In the genomic region with DNA sequence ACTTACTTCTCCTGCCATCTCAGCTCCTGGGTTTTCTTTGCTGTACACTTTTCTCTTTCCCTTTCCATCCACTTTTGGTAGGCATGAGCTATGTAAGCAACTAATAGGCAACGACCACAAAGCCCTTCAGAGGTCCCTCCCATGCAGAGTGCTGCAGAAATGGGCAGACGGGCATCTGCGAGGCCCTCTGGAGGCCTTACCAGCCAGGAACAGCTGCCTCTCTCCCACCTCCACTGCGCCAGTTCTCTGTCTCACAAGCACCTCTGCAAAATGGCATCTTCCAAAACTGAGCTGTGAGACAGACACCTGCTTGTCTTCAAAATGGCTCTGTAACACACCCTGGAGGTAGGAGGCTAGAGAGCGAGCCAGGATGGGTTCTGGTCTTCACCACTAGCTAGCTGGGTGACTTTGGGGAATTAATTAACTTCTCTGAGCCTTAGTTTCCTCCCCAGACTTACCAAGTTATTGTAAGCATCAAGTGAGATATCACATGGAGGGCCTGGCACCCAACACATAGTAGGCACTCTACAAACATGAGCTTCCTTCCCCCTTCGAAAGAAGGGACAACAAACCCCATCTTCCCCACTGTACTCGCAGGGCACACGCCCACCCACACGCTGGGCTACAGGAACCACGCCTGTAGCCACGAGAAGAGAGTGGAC, we compare ENCODE assay signal across 11 cellular contexts.
DNase-seq lines count a peak whose midpoint lies in the region; ATAC-seq, FAIRE-seq and TF ChIP-seq lines count a peak whose summit lies in the region.
"Had no signal": no experiment of that assay in that cellular context is flagged by ENCODE, and none has a peak within 500 bp of the region (broad histone marks: within the 10 kb centered on the region; RNA-seq: fewer than 3 reads in every experiment).

No MANE protein-coding gene starts in this region.

- TF ChIP-seq CTCF in BE2C (IDR thresholded peaks at IDR 0.05; ENCODE audit: low read depth, low read length) (0 out of 2 replicates have a peak, but pooled peaks have one; percentile 18), GM06990 (IDR thresholded peaks at IDR 0.05; ENCODE audit: insufficient read depth, low read length, poor library complexity, severe bottlenecking) (peak; percentile 3), H1 (IDR thresholded peaks at IDR 0.05; ENCODE audit: control extremely low read depth in 1 of 3, insufficient read depth in 1 of 3, low read depth in 1 of 3, low read length in 3 of 3) (peak; percentile 38 to 54 (median 45)), ascending aorta (IDR thresholded peaks at IDR 0.05) (no peak), gastroesophageal sphincter (IDR thresholded peaks at IDR 0.05) (no peak)

- peaks cover 9% of the 10 kb centered on the region; the same call in 1 of the 2 replicates for H3K79me1 ChIP-seq in H1 (ENCODE audit: low read depth, low read length)

- H4K20me1 ChIP-seq in H1 (replicated peaks in 1 of 2; ENCODE audit: control insufficient read depth in 1 of 2, insufficient read depth in 2 of 2, low read length in 2 of 2): no peaks in the 10 kb centered on the region

- no peak overlapping the region for H3K4ac ChIP-seq in H1 (replicated peaks; ENCODE audit: insufficient read length, low read depth, low read length)

- 89% methylated on average over 11 of the region's 11 CpGs; no CpG with 5 or more reads in 1 of the 2 experiments for WGBS in H1 (ENCODE audit: extremely low coverage in 1 of 2, insufficient coverage in 1 of 2, insufficient read length in 1 of 2, insufficient replicate concordance in 2 of 2, low coverage in 1 of 2, low lambda C conversion rate in 2 of 2, missing lambda C conversion rate in 1 of 2), 2 experiments
- 75% methylated on average over 7 of the region's 11 CpGs; no CpG with 5 or more reads in 1 of the 2 donors for WGBS in gastroesophageal sphincter (ENCODE audit: low coverage in 1 of 2), 2 donors

- H4K5ac ChIP-seq in H1 (ENCODE audit: insufficient read length, low read depth, low read length): no peak overlapping the region

- H2AFZ ChIP-seq in H1 (ENCODE audit: low read length): no peak overlapping the region

- H3K56ac ChIP-seq in H1 (replicated peaks; ENCODE audit: insufficient read length, low read depth, low read length): no peak overlapping the region

- no peak for DNase-seq in BE2C
- no peak for DNase-seq in GM06990 (ENCODE audit: extremely low read depth, insufficient read length)
- peak; percentile 59 to 65 for DNase-seq in NCI-H526 (lab: John Stamatoyannopoulos, UW)
- no peak for DNase-seq in H1 (ENCODE audit: low read depth in 1 of 2, low spot score in 2 of 2)
- no peak for DNase-seq in ascending aorta (ENCODE audit: low spot score in 2 of 2)
- DNase-seq in dermis blood vessel endothelial cell: no peak
- DNase-seq in H54 (ENCODE audit: insufficient read length, low spot score): no peak
- DNase-seq: activated T-cell treated with anti-CD3 and anti-CD28 coated beads, Interleukin-2, amount 50 U/mL, for 72 hours; NCI-H1930; posterior cingulate gyrus had no signal

- CTCF ChIA-PET in H1 (lab: Charles Lee; ENCODE audit: partially characterized antibody): interaction anchor here (0.6 to 23.0 kb wide), 24 partner anchors 11 to 316 kb away, joined by 3 to 324 read pairs (median 4); no protein-coding TSS in a partner anchor

- peaks cover 3% of the 10 kb centered on the region; the same call in 1 of the 2 replicates for H3K36me3 ChIP-seq in BE2C
- no peaks in the 10 kb centered on the region for H3K36me3 ChIP-seq in GM06990 (ENCODE audit: control insufficient read depth, insufficient read depth, low read length)
- H3K36me3 ChIP-seq in H1 (ENCODE audit: control insufficient read depth in 2 of 4, insufficient read depth in 4 of 4, low read length in 3 of 4): no peaks in the 10 kb centered on the region
- H3K36me3 ChIP-seq in ascending aorta: no peaks in the 10 kb centered on the region
- no peaks in the 10 kb centered on the region for H3K36me3 ChIP-seq in gastroesophageal sphincter

- no peak overlapping the region for H2AK5ac ChIP-seq in H1 (ENCODE audit: low read depth, low read length)

- H3K79me2 ChIP-seq in H1 (ENCODE audit: control insufficient read depth in 1 of 2, insufficient read depth in 2 of 2, low read length in 2 of 2): no peaks in the 10 kb centered on the region; a peak in 1 of 4 replicates

- H4K91ac ChIP-seq in H1 (replicated peaks; ENCODE audit: insufficient read length, low read length): no peak overlapping the region

- H3K4me2 ChIP-seq in H1 (ENCODE audit: insufficient read depth in 1 of 2, low read depth in 2 of 2, low read length in 2 of 2): no peak overlapping the region

- H3K23me2 ChIP-seq in H1 (ENCODE audit: low read depth, low read length): no peaks in the 10 kb centered on the region

- H3K27ac ChIP-seq in H1 (ENCODE audit: low read depth, low read length) (no peak overlapping the region), ascending aorta (peak overlapping the region in 1 of 2 donors; percentile 3), gastroesophageal sphincter (no peak overlapping the region)

- 0 out of 2 replicates have a peak overlapping the region, but pooled peaks have one; percentile 62 for H2BK15ac ChIP-seq in H1 (ENCODE audit: low read length)

- no peak overlapping the region for H3K18ac ChIP-seq in H1 (ENCODE audit: extremely low read depth, low read length)

- H3K9ac ChIP-seq in H1 (replicated peaks in 1 of 4; ENCODE audit: extremely low read depth in 1 of 4, low read depth in 3 of 4, low read length in 3 of 4): no peak overlapping the region

- no peak for TF ChIP-seq EP300 in H1 (IDR thresholded peaks at IDR 0.05; ENCODE audit: borderline replicate concordance in 1 of 2, low read depth in 2 of 2, low read length in 2 of 2)
- no peak for TF ChIP-seq EP300 in gastroesophageal sphincter (IDR thresholded peaks at IDR 0.05)

- no peak overlapping the region for H3K14ac ChIP-seq in H1 (ENCODE audit: insufficient read length)

- H3K4me1 ChIP-seq in BE2C (peaks cover 48% of the 10 kb centered on the region), H1 (replicated peaks in 1 of 4; ENCODE audit: control insufficient read depth in 3 of 4, insufficient read depth in 4 of 4, low read length in 3 of 4) (peaks cover 19 to 31% (median 24%) of the 10 kb centered on the region in 4 experiments), ascending aorta (peaks cover 19 to 35% of the 10 kb centered on the region in 2 donors), gastroesophageal sphincter (peaks cover 15 to 40% (median 28%) of the 10 kb centered on the region in 3 donors)

- H3K27me3 ChIP-seq in BE2C (no peaks in the 10 kb centered on the region), GM06990 (replicated peaks; ENCODE audit: control insufficient read depth, insufficient read depth, low read length) (no peaks in the 10 kb centered on the region), H1 (replicated peaks in 1 of 4; ENCODE audit: control insufficient read depth in 3 of 4, extremely low read depth in 1 of 4, insufficient read depth in 3 of 4, low read length in 3 of 4) (no peaks in the 10 kb centered on the region), ascending aorta (no peaks in the 10 kb centered on the region), gastroesophageal sphincter (no peaks in the 10 kb centered on the region)

- TF ChIP-seq RAD21 in H1 (IDR thresholded peaks at IDR 0.05 in 1 of 2, conservative IDR thresholded peaks at IDR 0.05 in 1 of 2; ENCODE audit: low read depth in 2 of 2, low read length in 2 of 2): peak; percentile 40 to 58

- no peak for ATAC-seq in gastroesophageal sphincter
- ATAC-seq: activated T-cell treated with anti-CD3 and anti-CD28 coated beads, Interleukin-2, amount 50 U/mL, for 72 hours had no signal

- H3K23ac ChIP-seq in H1 (ENCODE audit: insufficient read length): no peak overlapping the region

- FAIRE-seq in H1 (lab: Jason Lieb, UNC) (no peak), H54 (lab: Jason Lieb, UNC) (no peak)

- no peak for TF ChIP-seq POLR2A in H1 (IDR thresholded peaks at IDR 0.05; ENCODE audit: control extremely low read depth in 1 of 2, low read depth in 2 of 2, low read length in 2 of 2)
- TF ChIP-seq POLR2A in gastroesophageal sphincter (IDR thresholded peaks at IDR 0.05): no peak
- TF ChIP-seq POLR2A in H54 (IDR thresholded peaks at IDR 0.05; ENCODE audit: low read depth, low read length): no peak

- H2BK12ac ChIP-seq in H1 (ENCODE audit: low read depth, low read length): no peak overlapping the region

- H2BK120ac ChIP-seq in H1 (replicated peaks; ENCODE audit: low read depth, low read length): no peak overlapping the region

- intact Hi-C loops in ascending aorta (cut with DNase I): loop anchor here (10.0 kb wide), 1 partner anchor 275 kb away; the partner anchor contains the start of gene DR1

- no peak overlapping the region for H3K4me3 ChIP-seq in BE2C (ENCODE audit: low read depth, low read length)
- H3K4me3 ChIP-seq in GM06990 (replicated peaks; ENCODE audit: low read depth, low read length): no peak overlapping the region
- H3K4me3 ChIP-seq in H1 (ENCODE audit: extremely low read depth in 1 of 4, insufficient read depth in 2 of 4, low read depth in 3 of 4, low read length in 4 of 4): no peak overlapping the region
- no peak overlapping the region for H3K4me3 ChIP-seq in ascending aorta
- no peak overlapping the region for H3K4me3 ChIP-seq in gastroesophageal sphincter

- POLR2A ChIA-PET in H1 (lab: Charles Lee; ENCODE audit: partially characterized antibody): interaction anchor here (0.8 to 0.9 kb wide), 2 partner anchors 15 to 260 kb away, joined by 3 read pairs; partner anchors contain the start of gene DNTTIP2

- H2BK20ac ChIP-seq in H1 (ENCODE audit: low read length): no peak overlapping the region

- H3K9me3 ChIP-seq in BE2C (no peaks in the 10 kb centered on the region), H1 (ENCODE audit: insufficient read depth in 2 of 2, low read depth in 1 of 2, low read length in 1 of 2) (no peaks in the 10 kb centered on the region), ascending aorta (no peaks in the 10 kb centered on the region), gastroesophageal sphincter (no peaks in the 10 kb centered on the region)

- H2BK5ac ChIP-seq in H1 (ENCODE audit: low read depth, low read length): no peak overlapping the region

- no peak overlapping the region; the same call in 1 of the 2 replicates for H4K8ac ChIP-seq in H1 (ENCODE audit: extremely low read depth, insufficient read depth, low read length)

TF ChIP-seq in H1, 55 proteins besides CTCF, POLR2A, EP300 and RAD21:
- TF ChIP-seq TEAD4 (IDR thresholded peaks at IDR 0.05; ENCODE audit: low read depth, low read length) (no peak), CREB1 (IDR thresholded peaks at IDR 0.05) (no peak), BRCA1 (IDR thresholded peaks at IDR 0.05; ENCODE audit: low read depth, low read length) (no peak), NRF1 (IDR thresholded peaks at IDR 0.05; ENCODE audit: low read depth, low read length) (no peak), SAP30 (IDR thresholded peaks at IDR 0.05; ENCODE audit: insufficient read depth, insufficient replicate concordance, low read length) (no peak), RFX5 (IDR thresholded peaks at IDR 0.05; ENCODE audit: borderline replicate concordance, low read depth, low read length) (no peak), SUZ12 (IDR thresholded peaks at IDR 0.05; ENCODE audit: low read length) (no peak), YY1 (IDR thresholded peaks at IDR 0.05; ENCODE audit: low read depth, low read length) (peak; percentile 53; the same call in 1 of the 2 replicates)
TF ChIP-seq in H1: peak in this region for 1.

Comparison
In these comparisons a context has a peak if more than half of its experiments do, and no peak if none do; other contexts are left out.
1. DNase-seq: peak in NCI-H526 (2 of 2); none in BE2C (single experiment), GM06990 (single experiment), H1 (0 of 2), ascending aorta (0 of 2), dermis blood vessel endothelial cell (single experiment) and H54 (single experiment).
2. CTCF ChIP-seq: peak in BE2C (single experiment), GM06990 (single experiment) and H1 (3 of 3); none in ascending aorta (0 of 3) and gastroesophageal sphincter (0 of 4).